8 cellular contexts compared by ENCODE assay signal in genomic region chr19:55624109-55625003, GRCh38. TPM values are rescaled to one million over a fixed set of nuclear protein-coding genes. Genes with fewer than 3 reads are reported as not detected.
DNase-seq lines count a peak whose midpoint lies in the region; ATAC-seq, FAIRE-seq and TF ChIP-seq lines count a peak whose summit lies in the region.

TSS of gene ZNF784 (minus strand) at chr19:55624566. CDS start at chr19:55624561, 5 bp downstream.

- peak within 1 kb of the TSS; percentile 83 for H3K27ac ChIP-seq in adipose tissue (ENCODE audit: low read depth, low read length)
- peak within 1 kb of the TSS; percentile 78 to 96 (median 92) for H3K27ac ChIP-seq in heart left ventricle
- peak within 1 kb of the TSS; percentile 89 to 93 for H3K27ac ChIP-seq in tibial artery

- intact Hi-C loops in heart left ventricle (cut with DNase I) = loop anchor here in 3 of 10 donors (5.0 kb wide), 3 partner anchors 107 to 162 kb away; partner anchors contain the start of genes C19orf85 (in 1 of the 3) and ISOC2 (in 1 of the 3)
- intact Hi-C loops in tibial artery (cut with DNase I; ENCODE audit: low total_unique reads) = loop anchor here (5.0 kb wide), 1 partner anchor 107 kb away; no protein-coding TSS in a partner anchor

- TF ChIP-seq POLR2A in H54 (IDR thresholded peaks at IDR 0.05; ENCODE audit: low read depth, low read length) = peak; percentile 70
- peak in 1 of 2 donors; percentile 42 for TF ChIP-seq POLR2A in heart left ventricle (IDR thresholded peaks at IDR 0.05)

- peak; percentile 87 to 97 (median 92) for ATAC-seq in heart left ventricle

- in situ Hi-C loops in Caki2 (cut with HindIII; ENCODE audit: low pct_unique_long_range_greater_than_20kb, low sequenced_read_pairs) = loop anchor here (10.0 kb wide), 1 partner anchor 450 kb away; no protein-coding TSS in a partner anchor

- peaks cover 0 to 45% (median 11%) of the 10 kb centered on the region in 12 donors for H3K4me1 ChIP-seq in heart left ventricle
- H3K4me1 ChIP-seq in tibial artery = peaks cover 0 to 14% (median 6%) of the 10 kb centered on the region in 4 donors

- 1% methylated on average over 52 to 56 of the region's 56 CpGs for WGBS in adipose tissue, 3 donors
- WGBS in heart left ventricle, 4 donors = 0 to 1% (median 0%) methylated on average over 39 to 56 of the region's 56 CpGs

- FAIRE-seq in H54 (lab: Jason Lieb, UNC) = no peak

- TF ChIP-seq CTCF in heart left ventricle (IDR thresholded peaks at IDR 0.05) (no peak), tibial artery (IDR thresholded peaks at IDR 0.05) (no peak)

- H3K4me3 ChIP-seq in heart left ventricle (peak within 1 kb of the TSS; percentile 7 to 73 (median 63)), tibial artery (peak within 1 kb of the TSS; percentile 59 to 61)

- no peaks in the 10 kb centered on the region for H3K27me3 ChIP-seq in heart left ventricle
- H3K27me3 ChIP-seq in tibial artery = no peaks in the 10 kb centered on the region

- H3K36me3 ChIP-seq in heart left ventricle (peaks cover 0 to 20% (median 5%) of the 10 kb centered on the region in 9 donors), tibial artery (peaks cover 6 to 25% (median 10%) of the 10 kb centered on the region in 3 donors)

- DNase-seq in Caki2 (ENCODE audit: low read depth) (peak; percentile 82), H54 (ENCODE audit: insufficient read length, low spot score) (peak; percentile 98), NCI-H1436 treated with DMSO at 0.1 percent for 48 hours (lab: John Stamatoyannopoulos, UW) (peak; percentile 82), T follicular helper cell (ENCODE audit: low read depth) (peak; percentile 94), heart left ventricle (peak; percentile 92 to 98 (median 94)), pons (ENCODE audit: low spot score) (peak; percentile 82), tibial artery (peak; percentile 91 to 95)

- no peaks in the 10 kb centered on the region for H3K9me3 ChIP-seq in heart left ventricle
- no peaks in the 10 kb centered on the region for H3K9me3 ChIP-seq in tibial artery

RNA-seq across cellular contexts. Expression of gene ZNF784, which starts in this region (rescaled TPM):
- total RNA-seq in Caki2 (2014; rRNA removed; shearing (Covaris generic); ENCODE audit: low replicate concordance) = 3.6 and 14.3 TPM in 2 replicates
- polyA plus RNA-seq in adipose tissue = 1 to 10 TPM; 2.6 to 7.0 (median 5.2) TPM
- total RNA-seq in heart left ventricle = 10 to 100 TPM in 4 of 9 donors, 1 to 10 TPM in 5; 6.7 to 15.8 (median 9.2) TPM
- 10 to 100 TPM in 1 of 2 donors, 1 to 10 TPM in 1; 8.5 to 10.4 TPM for polyA plus RNA-seq in heart left ventricle

Comparison
In these comparisons a context has a peak if more than half of its experiments do, and no peak if none do; other contexts are left out.
1. Peak in every context shown above with its lines: DNase-seq, ATAC-seq, H3K4me3 ChIP-seq and H3K27ac ChIP-seq.